ENCODE assay signal across 19 cellular contexts in genomic region chr1:25779387-25779786, GRCh38. TPM values are rescaled to one million over a fixed set of nuclear protein-coding genes. Genes with fewer than 3 reads are reported as not detected.
A peak's percentile ranks its signal among the peaks of the same experiment; 100 is the strongest.
DNase-seq lines count a peak whose midpoint lies in the region; ATAC-seq, FAIRE-seq and TF ChIP-seq lines count a peak whose summit lies in the region.
"Had no signal": no experiment of that assay in that cellular context is flagged by ENCODE, and none has a peak within 500 bp of the region (broad histone marks: within the 10 kb centered on the region; RNA-seq: fewer than 3 reads in every experiment).

No MANE protein-coding gene starts in this region.

- no peaks in the 10 kb centered on the region for H3K27me3 ChIP-seq in CD8-positive, alpha-beta T cell (ENCODE audit: insufficient read depth, low read length)
- H3K27me3 ChIP-seq in H1 (replicated peaks in 1 of 4; ENCODE audit: control insufficient read depth in 3 of 4, extremely low read depth in 1 of 4, insufficient read depth in 3 of 4, low read length in 3 of 4) (no peaks in the 10 kb centered on the region; a peak in 1 of 7 replicates), prostate gland (replicated peaks; ENCODE audit: insufficient read depth) (no peaks in the 10 kb centered on the region), tibial artery (no peaks in the 10 kb centered on the region), gastrocnemius medialis (no peaks in the 10 kb centered on the region)
- H3K27me3 ChIP-seq: MG63 had no signal

- H3K18ac ChIP-seq in H1 (ENCODE audit: extremely low read depth, low read length) = peak overlapping the region; percentile 75; the same call in 1 of the 2 replicates

- peaks cover 22% of the 10 kb centered on the region for H3K4me1 ChIP-seq in CD8-positive, alpha-beta T cell (ENCODE audit: insufficient read depth, low read length)
- H3K4me1 ChIP-seq in H1 (replicated peaks in 1 of 4; ENCODE audit: control insufficient read depth in 3 of 4, insufficient read depth in 4 of 4, low read length in 3 of 4) = peaks cover 6 to 28% (median 24%) of the 10 kb centered on the region in 4 experiments
- H3K4me1 ChIP-seq in prostate gland (replicated peaks) = peaks cover 13% of the 10 kb centered on the region
- no peaks in the 10 kb centered on the region for H3K4me1 ChIP-seq in tibial artery
- peaks cover 0 to 11% of the 10 kb centered on the region in 2 donors for H3K4me1 ChIP-seq in gastrocnemius medialis

- H3K4me3 Mint-ChIP-seq in CD8-positive, alpha-beta T cell = no peak overlapping the region
- H3K4me3 Mint-ChIP-seq: T-cell had no signal

- no peak overlapping the region for H3K56ac ChIP-seq in H1 (replicated peaks; ENCODE audit: insufficient read length, low read depth, low read length)

- H2BK12ac ChIP-seq in H1 (ENCODE audit: low read depth, low read length) = 0 out of 2 replicates have a peak overlapping the region, but pooled peaks have one; percentile 88

- H3K4ac ChIP-seq in H1 (replicated peaks; ENCODE audit: insufficient read length, low read depth, low read length) = no peak overlapping the region

- H4K20me1 ChIP-seq in H1 (replicated peaks in 1 of 2; ENCODE audit: control insufficient read depth in 1 of 2, insufficient read depth in 2 of 2, low read length in 2 of 2) = no peaks in the 10 kb centered on the region

- no peak overlapping the region for H4K8ac ChIP-seq in H1 (ENCODE audit: extremely low read depth, insufficient read depth, low read length)

- no peak for TF ChIP-seq CTCF in 22Rv1 (IDR thresholded peaks at IDR 0.05)
- no peak for TF ChIP-seq CTCF in CD8-positive, alpha-beta T cell (IDR thresholded peaks at IDR 0.05)
- no peak for TF ChIP-seq CTCF in H1 (IDR thresholded peaks at IDR 0.05; ENCODE audit: control extremely low read depth in 1 of 3, insufficient read depth in 1 of 3, low read depth in 1 of 3, low read length in 3 of 3)
- no peak for TF ChIP-seq CTCF in prostate gland (IDR thresholded peaks at IDR 0.05)
- TF ChIP-seq CTCF in tibial artery (IDR thresholded peaks at IDR 0.05) = no peak
- TF ChIP-seq CTCF in gastrocnemius medialis (IDR thresholded peaks at IDR 0.05 in 4 of 5, conservative IDR thresholded peaks at IDR 0.05 in 1 of 5) = no peak

- no peak for DNase-seq in CD8-positive, alpha-beta T cell
- DNase-seq in H1 (ENCODE audit: low read depth in 1 of 2, low spot score in 2 of 2) (no peak), prostate gland (ENCODE audit: low spot score) (peak; percentile 71), tibial artery (no peak), gastrocnemius medialis (no peak)
- DNase-seq: C1 segment of cervical spinal cord, MG63, NCI-H2029, NCI-H446, NCI-H524 treated with DMSO at 0.1 percent for 48 hours, Right ventricle myocardium superior, RPMI8226, T-cell had no signal

- POLR2A ChIA-PET in CD8-positive, alpha-beta T cell (lab: Charles Lee) = interaction anchor here (0.6 kb wide), 1 partner anchor 42 kb away, joined by 3 read pairs; no protein-coding TSS in a partner anchor
- POLR2A ChIA-PET in H1 (lab: Charles Lee; ENCODE audit: partially characterized antibody) = interaction anchor here (1.4 to 1.5 kb wide), 2 partner anchors 20 to 21 kb away, joined by 5 read pairs; partner anchors contain the start of gene SELENON

- H2BK15ac ChIP-seq in H1 (ENCODE audit: low read length) = no peak overlapping the region

- no peak overlapping the region for H2BK5ac ChIP-seq in H1 (ENCODE audit: low read depth, low read length)

- no peak overlapping the region for H3K4me3 ChIP-seq in CD8-positive, alpha-beta T cell (ENCODE audit: low read depth, low read length)
- H3K4me3 ChIP-seq in H1 (ENCODE audit: extremely low read depth in 1 of 4, insufficient read depth in 2 of 4, low read depth in 3 of 4, low read length in 4 of 4) = no peak overlapping the region
- no peak overlapping the region for H3K4me3 ChIP-seq in prostate gland
- no peak overlapping the region for H3K4me3 ChIP-seq in tibial artery
- no peak overlapping the region for H3K4me3 ChIP-seq in gastrocnemius medialis
- H3K4me3 ChIP-seq: A549, MG63 had no signal

- TF ChIP-seq EP300 in H1 (IDR thresholded peaks at IDR 0.05; ENCODE audit: borderline replicate concordance in 1 of 2, low read depth in 2 of 2, low read length in 2 of 2) = no peak

- TF ChIP-seq RAD21 in H1 (IDR thresholded peaks at IDR 0.05 in 1 of 2, conservative IDR thresholded peaks at IDR 0.05 in 1 of 2; ENCODE audit: low read depth in 2 of 2, low read length in 2 of 2) = no peak

- FAIRE-seq in H1 (lab: Jason Lieb, UNC) = no peak
- FAIRE-seq: A549, G401.6, HepG2 had no signal

- no peaks in the 10 kb centered on the region for H3K23me2 ChIP-seq in H1 (ENCODE audit: low read depth, low read length)

- H3K27me3 Mint-ChIP-seq in CD8-positive, alpha-beta T cell (ENCODE audit: low read depth) = no peaks in the 10 kb centered on the region
- H3K27me3 Mint-ChIP-seq: T-cell had no signal

- no peak overlapping the region for H3K23ac ChIP-seq in H1 (ENCODE audit: insufficient read length)

- H3K4me2 ChIP-seq in H1 (ENCODE audit: insufficient read depth in 1 of 2, low read depth in 2 of 2, low read length in 2 of 2) = no peak overlapping the region; a peak in 1 of 4 replicates
- H3K4me2 ChIP-seq: A549 had no signal

- no peak for ATAC-seq in CD8-positive, alpha-beta T cell
- no peak for ATAC-seq in gastrocnemius medialis
- no peak for ATAC-seq in HG03439 (IDR thresholded peaks at IDR 0.05; ENCODE audit: unreplicated experiment)
- ATAC-seq: A549, HCT116, HepG2, T-cell had no signal

- peaks cover 45% of the 10 kb centered on the region for H3K36me3 Mint-ChIP-seq in CD8-positive, alpha-beta T cell

- H3K9me3 ChIP-seq in CD8-positive, alpha-beta T cell (ENCODE audit: low read length) = no peaks in the 10 kb centered on the region
- no peaks in the 10 kb centered on the region for H3K9me3 ChIP-seq in H1 (ENCODE audit: insufficient read depth in 2 of 2, low read depth in 1 of 2, low read length in 1 of 2)
- no peaks in the 10 kb centered on the region for H3K9me3 ChIP-seq in prostate gland
- no peaks in the 10 kb centered on the region for H3K9me3 ChIP-seq in tibial artery
- H3K9me3 ChIP-seq in gastrocnemius medialis = no peaks in the 10 kb centered on the region
- H3K9me3 ChIP-seq: A549, MG63 had no signal

- peak overlapping the region; percentile 75 for H4K91ac ChIP-seq in H1 (replicated peaks; ENCODE audit: insufficient read length, low read length)

- H3K14ac ChIP-seq in H1 (ENCODE audit: insufficient read length) = no peak overlapping the region

- H2BK20ac ChIP-seq in H1 (ENCODE audit: low read length) = 0 out of 2 replicates have a peak overlapping the region, but pooled peaks have one; percentile 61

- H3K27ac ChIP-seq in 22Rv1 = peak overlapping the region; percentile 28
- no peak overlapping the region for H3K27ac ChIP-seq in CD8-positive, alpha-beta T cell (ENCODE audit: low read depth, low read length)
- H3K27ac ChIP-seq in H1 (ENCODE audit: low read depth, low read length) = no peak overlapping the region
- peak overlapping the region; percentile 23 to 60 for H3K27ac ChIP-seq in prostate gland
- no peak overlapping the region for H3K27ac ChIP-seq in tibial artery
- H3K27ac ChIP-seq in gastrocnemius medialis = no peak overlapping the region

- intact Hi-C loops in CD8-positive, alpha-beta T cell (cut with DNase I, micrococcal nuclease) = loop anchor here (5.0 kb wide), 1 partner anchor 102 kb away; no protein-coding TSS in a partner anchor
- intact Hi-C loops in prostate gland (cut with DNase I) = no loop called here
- intact Hi-C loops in tibial artery (cut with DNase I; ENCODE audit: low total_unique reads) = no loop called here
- intact Hi-C loops in gastrocnemius medialis (cut with DNase I; ENCODE audit: low total_unique reads) = no loop called here

- no peak overlapping the region for H4K5ac ChIP-seq in H1 (ENCODE audit: insufficient read length, low read depth, low read length)

- CTCF ChIA-PET in CD8-positive, alpha-beta T cell (lab: Charles Lee) = interaction anchor here (0.6 kb wide), 1 partner anchor 77 kb away, joined by 5 read pairs; no protein-coding TSS in a partner anchor
- CTCF ChIA-PET in H1 (lab: Charles Lee; ENCODE audit: partially characterized antibody) = interaction anchor here (1.0 to 3.9 kb wide), 6 partner anchors 13 to 207 kb away, joined by 3 to 13 read pairs (median 8); no protein-coding TSS in a partner anchor

- no peak overlapping the region for H2AFZ ChIP-seq in H1 (ENCODE audit: low read length)

- no peak overlapping the region for H3K9ac ChIP-seq in H1 (replicated peaks in 1 of 4; ENCODE audit: extremely low read depth in 1 of 4, low read depth in 3 of 4, low read length in 3 of 4)

- peak overlapping the region; percentile 23 for H3K27ac Mint-ChIP-seq in CD8-positive, alpha-beta T cell

- no peaks in the 10 kb centered on the region for H3K79me1 ChIP-seq in H1 (ENCODE audit: low read depth, low read length)

- H3K79me2 ChIP-seq in H1 (ENCODE audit: control insufficient read depth in 1 of 2, insufficient read depth in 2 of 2, low read length in 2 of 2) = no peaks in the 10 kb centered on the region

- no peaks in the 10 kb centered on the region for H3K9me3 Mint-ChIP-seq in CD8-positive, alpha-beta T cell
- H3K9me3 Mint-ChIP-seq: T-cell had no signal

- no peak for TF ChIP-seq POLR2A in H1 (IDR thresholded peaks at IDR 0.05; ENCODE audit: control extremely low read depth in 1 of 2, low read depth in 2 of 2, low read length in 2 of 2)
- no peak for TF ChIP-seq POLR2A in prostate gland (IDR thresholded peaks at IDR 0.05)
- no peak for TF ChIP-seq POLR2A in gastrocnemius medialis (IDR thresholded peaks at IDR 0.05)

- in situ Hi-C loops in gastrocnemius medialis (cut with MboI; ENCODE audit: low sequenced_read_pairs in 4 of 4) = no loop called here

- H3K4me1 Mint-ChIP-seq in CD8-positive, alpha-beta T cell (ENCODE audit: low read depth) = peaks cover 34% of the 10 kb centered on the region

- no peak overlapping the region for H2AK5ac ChIP-seq in H1 (ENCODE audit: low read depth, low read length)

- peaks cover 32% of the 10 kb centered on the region for H3K36me3 ChIP-seq in CD8-positive, alpha-beta T cell (ENCODE audit: insufficient read depth, low read length)
- H3K36me3 ChIP-seq in H1 (ENCODE audit: control insufficient read depth in 2 of 4, insufficient read depth in 4 of 4, low read length in 3 of 4) (no peaks in the 10 kb centered on the region; a peak in 1 of 8 replicates), prostate gland (no peaks in the 10 kb centered on the region), tibial artery (peaks cover 0 to 32% (median 25%) of the 10 kb centered on the region in 3 donors), gastrocnemius medialis (no peaks in the 10 kb centered on the region)
- H3K36me3 ChIP-seq: MG63 had no signal

- H2BK120ac ChIP-seq in H1 (replicated peaks; ENCODE audit: low read depth, low read length) = no peak overlapping the region

- 73% methylated on average over 8 of the region's 8 CpGs; no CpG with 5 or more reads in 1 of the 2 experiments for WGBS in H1 (ENCODE audit: extremely low coverage in 1 of 2, insufficient coverage in 1 of 2, insufficient read length in 1 of 2, insufficient replicate concordance in 2 of 2, low coverage in 1 of 2, low lambda C conversion rate in 2 of 2, missing lambda C conversion rate in 1 of 2), 2 experiments
- 44% methylated on average over 8 of the region's 8 CpGs for WGBS in prostate gland

RNA-seq across cellular contexts. Expression of gene SELENON, which starts 20.6 kb away (rescaled TPM):
- total RNA-seq in CD8-positive, alpha-beta T cell = 10 to 100 TPM; 18.9 to 20.2 TPM
- total RNA-seq in H1 (2021; fragmentation: NEBNext Ultra II Directional; extraction: Animal tissue kit (Norgen Biotek cat#: 25700)) = 77.4 and 77.6 TPM in 2 replicates
- 43.0 and 67.3 TPM in 2 replicates for polyA plus RNA-seq in H1 (2011; rRNA removed)
- 36.6 TPM for polyA plus RNA-seq in H1 (2011; cell fraction: cytosol; rRNA removed)
- polyA plus RNA-seq in H1 (2011; cell fraction: nucleus; rRNA removed) = 58.6 TPM
- polyA plus RNA-seq in H1 (2012, experiment 1 of 2) = 72.8 to 99.4 TPM (median 83.9 TPM) in 4 replicates
- 89.8 TPM for polyA plus RNA-seq in H1 (2012, experiment 2 of 2)
- 103 TPM for polyA plus RNA-seq in H1 (2013, experiment 1 of 2)
- polyA plus RNA-seq in H1 (2013, experiment 2 of 2) = 109 TPM
- 25.4 and 44.6 TPM in 2 replicates for polyA minus RNA-seq in H1 (2011; rRNA and poly(A)+ RNA removed)
- polyA minus RNA-seq in H1 (2011; cell fraction: cytosol; rRNA and poly(A)+ RNA removed) = 47.6 TPM
- polyA minus RNA-seq in H1 (2011; cell fraction: nucleus; rRNA and poly(A)+ RNA removed) = 23.2 TPM
- total RNA-seq in prostate gland = 10 to 100 TPM; 89.7 to 90.0 TPM
- total RNA-seq in gastrocnemius medialis = 10 to 100 TPM; 20.0 to 51.0 (median 43.3) TPM

RNA-seq across cellular contexts. Expression of gene MTFR1L, which starts 40.4 kb away (rescaled TPM):
- total RNA-seq in CD8-positive, alpha-beta T cell = 10 to 100 TPM; 22.9 to 25.7 TPM
- total RNA-seq in H1 (2021; fragmentation: NEBNext Ultra II Directional; extraction: Animal tissue kit (Norgen Biotek cat#: 25700)) = 20.8 and 23.1 TPM in 2 replicates
- 23.1 and 39.9 TPM in 2 replicates for polyA plus RNA-seq in H1 (2011; rRNA removed)
- polyA plus RNA-seq in H1 (2011; cell fraction: cytosol; rRNA removed) = 25.9 TPM
- polyA plus RNA-seq in H1 (2011; cell fraction: nucleus; rRNA removed) = 27.3 TPM
- polyA plus RNA-seq in H1 (2012, experiment 1 of 2) = 20.5 to 26.2 TPM (median 22.8 TPM) in 4 replicates
- polyA plus RNA-seq in H1 (2012, experiment 2 of 2) = 21.2 TPM
- polyA plus RNA-seq in H1 (2013, experiment 1 of 2) = 17.5 TPM
- 15.3 TPM for polyA plus RNA-seq in H1 (2013, experiment 2 of 2)
- 23.2 and 27.4 TPM in 2 replicates for polyA minus RNA-seq in H1 (2011; rRNA and poly(A)+ RNA removed)
- polyA minus RNA-seq in H1 (2011; cell fraction: cytosol; rRNA and poly(A)+ RNA removed) = 10.6 TPM
- polyA minus RNA-seq in H1 (2011; cell fraction: nucleus; rRNA and poly(A)+ RNA removed) = 16.7 TPM
- total RNA-seq in prostate gland (100 to 1,000 TPM in 1 of 2 donors, 10 to 100 TPM in 1; 82.2 to 112 TPM), gastrocnemius medialis (100 to 1,000 TPM; 123 to 186 (median 170) TPM)

Comparison
In these comparisons a context has a peak if more than half of its experiments do, and no peak if none do; other contexts are left out.
1. H3K27ac ChIP-seq: peak in 22Rv1 (single experiment) and prostate gland (2 of 2); none in CD8-positive, alpha-beta T cell (single experiment), H1 (single experiment), tibial artery (0 of 2) and gastrocnemius medialis (0 of 4).
2. intact Hi-C loops: an anchor here in CD8-positive, alpha-beta T cell (5.0 kb wide); none called in prostate gland, tibial artery and gastrocnemius medialis.